Comparison of ENCODE assay signal across 13 cellular contexts in the genomic region with DNA sequence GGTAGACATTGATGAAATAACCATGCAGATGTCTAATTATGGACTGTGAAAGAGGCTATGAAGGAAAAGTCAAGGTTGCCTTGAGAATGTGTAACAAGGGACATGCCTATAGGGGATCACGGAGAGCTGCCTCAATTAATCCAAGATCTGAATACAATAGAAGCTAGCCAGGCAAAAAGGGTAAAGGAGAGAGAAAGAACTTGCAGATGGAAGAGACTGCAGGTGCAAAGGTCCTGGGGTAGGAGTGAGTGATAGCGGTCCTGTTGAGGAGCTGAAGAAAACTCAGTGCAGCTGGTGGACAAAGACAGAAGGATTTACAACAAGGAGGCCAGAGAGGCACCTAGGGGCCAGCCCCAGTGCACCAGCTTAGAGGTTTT. TPM values are rescaled to one million over a fixed set of nuclear protein-coding genes. Genes with fewer than 3 reads are reported as not detected.
DNase-seq lines count a peak whose midpoint lies in the region; ATAC-seq, FAIRE-seq and TF ChIP-seq lines count a peak whose summit lies in the region.
"Had no signal": no experiment of that assay in that cellular context is flagged by ENCODE, and none has a peak within 500 bp of the region (broad histone marks: within the 10 kb centered on the region; RNA-seq: fewer than 3 reads in every experiment).

No MANE protein-coding gene starts in this region.

- no peak overlapping the region for H3K4me3 Mint-ChIP-seq in Caco-2 (ENCODE audit: unreplicated experiment)

- no peak overlapping the region for H4K8ac ChIP-seq in neuronal stem cell (ENCODE audit: low read depth, low read length)

- H3K4me1 Mint-ChIP-seq in Caco-2 (ENCODE audit: low read depth, unreplicated experiment): peaks cover 15% of the 10 kb centered on the region

- no peak for TF ChIP-seq POLR2A in GM12878 (IDR thresholded peaks at IDR 0.05; ENCODE audit: low read depth, low read length)

- peaks cover 38% of the 10 kb centered on the region for H3K4me1 ChIP-seq in Caco-2
- H3K4me1 ChIP-seq in MM.1S (ENCODE audit: low read length): peaks cover 14% of the 10 kb centered on the region
- peaks cover 18% of the 10 kb centered on the region for H3K4me1 ChIP-seq in GM12878 (ENCODE audit: control insufficient read depth, insufficient read depth, low read length)
- H3K4me1 ChIP-seq in neuronal stem cell (ENCODE audit: control insufficient read depth in 2 of 2, insufficient read depth in 1 of 2, low read depth in 1 of 2, low read length in 2 of 2): no peaks in the 10 kb centered on the region
- H3K4me1 ChIP-seq: pancreas had no signal

- H2BK5ac ChIP-seq in neuronal stem cell (ENCODE audit: low read length): no peak overlapping the region

- H3K36me3 Mint-ChIP-seq in Caco-2 (ENCODE audit: insufficient read depth, unreplicated experiment): no peaks in the 10 kb centered on the region

- H4K20me1 ChIP-seq in MM.1S (ENCODE audit: insufficient read depth, low read length) (no peaks in the 10 kb centered on the region; the same call in 1 of the 2 replicates), GM12878 (ENCODE audit: control insufficient read depth, insufficient read depth) (no peaks in the 10 kb centered on the region)

- no peak overlapping the region for H3K14ac ChIP-seq in neuronal stem cell (ENCODE audit: low read length)

- no peak overlapping the region for H2BK15ac ChIP-seq in neuronal stem cell (ENCODE audit: low read length)

- TF ChIP-seq EP300 in GM12878 (IDR thresholded peaks at IDR 0.05; ENCODE audit: borderline replicate concordance in 1 of 2, control insufficient read depth in 1 of 2, low read depth in 2 of 2, low read length in 2 of 2): no peak

- no peaks in the 10 kb centered on the region for H3K9me3 Mint-ChIP-seq in Caco-2 (ENCODE audit: unreplicated experiment)

- no peaks in the 10 kb centered on the region for H3K79me2 ChIP-seq in MM.1S (ENCODE audit: low read length)
- H3K79me2 ChIP-seq in GM12878 (ENCODE audit: control insufficient read depth, insufficient read depth, low read length): no peaks in the 10 kb centered on the region

- no peaks in the 10 kb centered on the region for H3K27me3 Mint-ChIP-seq in Caco-2 (ENCODE audit: insufficient read depth, unreplicated experiment)

- TF ChIP-seq CTCF in Caco-2 (IDR thresholded peaks at IDR 0.05; ENCODE audit: insufficient read depth in 1 of 2, low read depth in 1 of 2, low read length in 1 of 2, severe bottlenecking in 1 of 2, unreplicated experiment in 1 of 2) (no peak), MM.1S (IDR thresholded peaks at IDR 0.05; ENCODE audit: low read length) (no peak), GM12878 (IDR thresholded peaks at IDR 0.05 in 2 of 3, conservative IDR thresholded peaks at IDR 0.05 in 1 of 3; ENCODE audit: control insufficient read depth in 2 of 3, extremely low read depth in 1 of 3, insufficient read depth in 1 of 3, low read depth in 3 of 3, low read length in 3 of 3) (no peak)

- no peak overlapping the region for H2BK120ac ChIP-seq in neuronal stem cell (ENCODE audit: low read depth, low read length)

- no peak for TF ChIP-seq RAD21 in GM12878 (IDR thresholded peaks at IDR 0.05; ENCODE audit: insufficient read depth, low read depth, low read length)

- H3K4me2 ChIP-seq in MM.1S (ENCODE audit: low read depth, low read length) (peak overlapping the region; percentile 70), GM12878 (ENCODE audit: control insufficient read depth, insufficient read depth) (peak overlapping the region; percentile 76), neuronal stem cell (ENCODE audit: insufficient read depth, low read length, poor library complexity, severe bottlenecking) (no peak overlapping the region)

- peak overlapping the region; percentile 86 for H2AK5ac ChIP-seq in neuronal stem cell (ENCODE audit: low read depth, low read length)

- H4K91ac ChIP-seq in neuronal stem cell (ENCODE audit: low read depth, low read length, poor library complexity): no peak overlapping the region

- SMC1A ChIA-PET in GM12878 (lab: Charles Lee; ENCODE audit: uncharacterized antibody, unreplicated experiment): interaction anchor here (0.6 to 5.3 kb wide), 17 partner anchors 10 to 105 kb away, joined by 3 to 120 read pairs (median 3); no protein-coding TSS in a partner anchor

- RAD21 ChIA-PET in GM12878 (lab: Charles Lee; ENCODE audit: unreplicated experiment): interaction anchor here (0.7 to 9.0 kb wide), 12 partner anchors 8 to 419 kb away, joined by 3 to 102 read pairs (median 4); no protein-coding TSS in a partner anchor

- H3K27ac Mint-ChIP-seq in Caco-2 (ENCODE audit: unreplicated experiment): peak overlapping the region; percentile 5

- no peak overlapping the region for H3K4ac ChIP-seq in neuronal stem cell (ENCODE audit: low read length)

- ATAC-seq in GM12878: peak; percentile 38
- no peak for ATAC-seq in GM18511 (IDR thresholded peaks at IDR 0.05; ENCODE audit: unreplicated experiment)
- ATAC-seq: gastrocnemius medialis had no signal

- H3K27ac ChIP-seq in MM.1S (ENCODE audit: low read length): peak overlapping the region; percentile 47; the same call in 1 of the 2 replicates
- H3K27ac ChIP-seq in GM12878 (ENCODE audit: control insufficient read depth, insufficient read depth): peak overlapping the region; percentile 64
- no peak overlapping the region for H3K27ac ChIP-seq in neuronal stem cell (replicated peaks; ENCODE audit: low read length)
- H3K27ac ChIP-seq: gastrocnemius medialis, pancreas, tibial artery had no signal

- no peak overlapping the region for H2BK12ac ChIP-seq in neuronal stem cell (ENCODE audit: low read length)

- H3K18ac ChIP-seq in neuronal stem cell (ENCODE audit: low read length): no peak overlapping the region

- WGBS in GM12878 (ENCODE audit: insufficient coverage, insufficient replicate concordance, low lambda C conversion rate, missing lambda C conversion rate): 35% methylated on average over 2 of the region's 2 CpGs
- WGBS in neuronal stem cell (ENCODE audit: extremely low coverage in 2 of 2, insufficient read length in 2 of 2, insufficient replicate concordance in 1 of 2), 2 donors: no CpG with 5 or more reads among the region's 2 CpGs

- in situ Hi-C loops in GM12878 (cut with MboI): no loop called here

- peaks cover 11% of the 10 kb centered on the region for H3F3A ChIP-seq in MM.1S (ENCODE audit: insufficient read depth, low read length)

- CTCF ChIA-PET in Caco-2 (lab: Charles Lee): interaction anchor here (1.0 kb wide), 1 partner anchor 16 kb away, joined by 4 read pairs; no protein-coding TSS in a partner anchor
- CTCF ChIA-PET in GM12878 (lab: Yijun Ruan, JAX): interaction anchor here (0.6 to 5.1 kb wide), 21 partner anchors 9 to 1131 kb away, joined by 3 to 58 read pairs (median 4); a partner anchor contains a TSS

- H3K9ac ChIP-seq in MM.1S (ENCODE audit: low read length) (no peak overlapping the region), GM12878 (ENCODE audit: control insufficient read depth, insufficient read depth, low read length) (peak overlapping the region; percentile 24; the same call in 1 of the 2 replicates), neuronal stem cell (ENCODE audit: low read depth, low read length, poor library complexity) (no peak overlapping the region)

- no peaks in the 10 kb centered on the region for H3K9me3 ChIP-seq in Caco-2
- H3K9me3 ChIP-seq in MM.1S (replicated peaks; ENCODE audit: insufficient read depth, low read length): no peaks in the 10 kb centered on the region
- no peaks in the 10 kb centered on the region for H3K9me3 ChIP-seq in GM12878 (replicated peaks; ENCODE audit: control insufficient read depth, insufficient read depth, low read length)
- H3K9me3 ChIP-seq in neuronal stem cell (replicated peaks in 1 of 2; ENCODE audit: control insufficient read depth in 2 of 2, insufficient read depth in 1 of 2, low read depth in 1 of 2, low read length in 2 of 2): no peaks in the 10 kb centered on the region
- H3K9me3 ChIP-seq: gastrocnemius medialis, pancreas, tibial artery had no signal

- FAIRE-seq in GM12878 (lab: Jason Lieb, UNC): no peak
- FAIRE-seq: colon, pancreas had no signal

- H3K27me3 ChIP-seq in Caco-2 (replicated peaks; ENCODE audit: control insufficient read depth, insufficient read depth, low read length) (no peaks in the 10 kb centered on the region; the same call in 1 of the 2 replicates), MM.1S (replicated peaks; ENCODE audit: insufficient read depth, low read length) (peaks cover 41% of the 10 kb centered on the region), GM12878 (replicated peaks in 1 of 2; ENCODE audit: control insufficient read depth in 2 of 2, insufficient read depth in 2 of 2, low read length in 1 of 2) (no peaks in the 10 kb centered on the region; a peak in 1 of 4 replicates), neuronal stem cell (ENCODE audit: control insufficient read depth in 3 of 3, insufficient read depth in 3 of 3, low read depth in 1 of 3, low read length in 3 of 3) (peaks cover 0 to 31% (median 0%) of the 10 kb centered on the region in 3 experiments)
- H3K27me3 ChIP-seq: gastrocnemius medialis, pancreas had no signal

- H3K36me3 ChIP-seq in Caco-2 (ENCODE audit: control insufficient read depth, insufficient read depth, low read length) (no peaks in the 10 kb centered on the region), MM.1S (replicated peaks; ENCODE audit: insufficient read depth, low read length) (no peaks in the 10 kb centered on the region), GM12878 (ENCODE audit: control insufficient read depth in 2 of 2, insufficient read depth in 2 of 2, low read length in 1 of 2) (no peaks in the 10 kb centered on the region), neuronal stem cell (replicated peaks in 1 of 2; ENCODE audit: control insufficient read depth in 2 of 2, insufficient read depth in 2 of 2, low read length in 2 of 2) (no peaks in the 10 kb centered on the region)
- H3K36me3 ChIP-seq: gastrocnemius medialis, pancreas, tibial artery had no signal

- H3K4me3 ChIP-seq in Caco-2 (ENCODE audit: low read depth, low read length) (no peak overlapping the region), MM.1S (ENCODE audit: low read length) (0 out of 2 replicates have a peak overlapping the region, but pooled peaks have one; percentile 8), GM12878 (peak overlapping the region; percentile 38; the same call in 1 of the 2 replicates), neuronal stem cell (ENCODE audit: low read length in 2 of 2) (no peak overlapping the region)
- H3K4me3 ChIP-seq: gastrocnemius medialis, pancreas, tibial artery had no signal

- DNase-seq in Caco-2 (no peak), MM.1S (no peak), GM12878 (ENCODE audit: low read depth, low spot score) (no peak), neuronal stem cell (ENCODE audit: low spot score) (no peak), DMS79 treated with DMSO at 0.1 percent for 48 hours (lab: John Stamatoyannopoulos, UW) (no peak), COLO668 (lab: John Stamatoyannopoulos, UW; ENCODE audit: unreplicated experiment) (no peak)
- DNase-seq: DMS 273 treated with DMSO at 0.1 percent for 48 hours, NCI-H1105, pancreas had no signal

- H2AFZ ChIP-seq in MM.1S (ENCODE audit: low read length): no peak overlapping the region
- H2AFZ ChIP-seq in GM12878 (ENCODE audit: control insufficient read depth, low read depth, low read length): no peak overlapping the region
- H2AFZ ChIP-seq in neuronal stem cell (ENCODE audit: low read length): no peak overlapping the region

- no peaks in the 10 kb centered on the region for H3K79me1 ChIP-seq in neuronal stem cell (ENCODE audit: low read depth, low read length)

- no peaks in the 10 kb centered on the region for H3K9me2 ChIP-seq in MM.1S (replicated peaks; ENCODE audit: insufficient read depth, low read length)

- POLR2A ChIA-PET in Caco-2 (lab: Charles Lee) (no interaction called here), GM12878 (lab: Charles Lee) (interaction anchor here (0.9 to 4.8 kb wide), 10 partner anchors 10 to 302 kb away, joined by 3 to 41 read pairs (median 3); a partner anchor contains a TSS)

- no peak overlapping the region for H3K23ac ChIP-seq in neuronal stem cell (ENCODE audit: low read depth, low read length, poor library complexity)

- intact Hi-C loops in Caco-2 (cut with micrococcal nuclease; ENCODE audit: unreplicated experiment) (no loop called here), GM12878 (cut with micrococcal nuclease; ENCODE audit: unreplicated experiment) (no loop called here)

- no TSS peak for BruUV-seq in Caco-2 (replicated peaks; lab: Mats Ljungman, UMichigan)
- TSS peak; percentile 86 for BruUV-seq in GM12878 (replicated peaks; lab: Mats Ljungman, UMichigan)

RNA-seq across cellular contexts. Expression of a gene that starts 15.9 kb away (rescaled TPM):
- total RNA-seq in Caco-2 (2022) (0.65 TPM in 1 of 2 replicates, not detected in the other), GM12878 (2014; rRNA removed) (0.16 and 0.34 TPM in 2 replicates), GM12878 (2014; rRNA removed; fragmentation: Illumina TruSeq; extraction: Trizol) (0.31 and 0.46 TPM in 2 replicates), GM12878 (2021) (0.90 and 1.0 TPM in 2 replicates)
- 1.9 and 3.5 TPM in 2 replicates for total RNA-seq in GM12878 (2013; cell fraction: nucleolus; rRNA removed)
- polyA plus RNA-seq in GM12878 (2011; ENCODE audit: low read depth): not detected
- polyA plus RNA-seq in GM12878 (2011; rRNA removed) (0.35 and 0.69 TPM in 2 replicates), GM12878 (2014; fragmentation: Illumina TruSeq; extraction: Trizol) (0.49 and 0.85 TPM in 2 replicates), GM12878 (2014; fragmentation: Nextera tagmentation; extraction: Ambion mirVana) (not detected), GM12878 (2014; rRNA removed) (0.67 and 1.2 TPM in 2 replicates), GM12878 (2016; fragmentation: Nextera tagmentation; extraction: Ambion mirVana) (under 1 TPM; 0.10 to 0.79 TPM)
- polyA plus RNA-seq in GM12878 (2011; cell fraction: cytosol; rRNA removed): 0.79 TPM in 2 replicates
- polyA plus RNA-seq in GM12878 (2011; cell fraction: nucleus; rRNA removed): 0.39 and 0.61 TPM in 2 replicates
- polyA plus RNA-seq in GM12878 (2012): 0.13 TPM in 1 of 2 replicates, not detected in the other
- 1.5 and 4.2 TPM in 2 replicates for polyA minus RNA-seq in GM12878 (2011; rRNA and poly(A)+ RNA removed)
- 0.21 and 1.3 TPM in 2 replicates for polyA minus RNA-seq in GM12878 (2011; cell fraction: cytosol; rRNA and poly(A)+ RNA removed)
- 1.2 and 2.5 TPM in 2 replicates for polyA minus RNA-seq in GM12878 (2011; cell fraction: nucleus; rRNA and poly(A)+ RNA removed)
- not detected for polyA plus RNA-seq in neuronal stem cell (2013, experiment 1 of 2)
- polyA plus RNA-seq in neuronal stem cell (2013, experiment 2 of 2): not detected
- polyA plus RNA-seq: pancreas had no signal

RNA-seq across cellular contexts. Expression of a gene that starts 48.0 kb away (rescaled TPM):
- total RNA-seq in Caco-2 (2022): not detected in 2 replicates
- total RNA-seq in GM12878 (2013; cell fraction: nucleolus; rRNA removed): 1,072 and 1,160 TPM in 2 replicates
- total RNA-seq in GM12878 (2014; rRNA removed): 235 and 242 TPM in 2 replicates
- total RNA-seq in GM12878 (2014; rRNA removed; fragmentation: Illumina TruSeq; extraction: Trizol): 131 and 136 TPM in 2 replicates
- 192 and 209 TPM in 2 replicates for total RNA-seq in GM12878 (2021)
- 96.4 TPM for polyA plus RNA-seq in GM12878 (2011; ENCODE audit: low read depth)
- 696 and 1,171 TPM in 2 replicates for polyA plus RNA-seq in GM12878 (2011; rRNA removed)
- polyA plus RNA-seq in GM12878 (2011; cell fraction: cytosol; rRNA removed): 1,486 and 1,699 TPM in 2 replicates
- 1,140 and 1,750 TPM in 2 replicates for polyA plus RNA-seq in GM12878 (2011; cell fraction: nucleus; rRNA removed)
- polyA plus RNA-seq in GM12878 (2012): 149 and 215 TPM in 2 replicates
- polyA plus RNA-seq in GM12878 (2014; fragmentation: Illumina TruSeq; extraction: Trizol): 171 and 245 TPM in 2 replicates
- 100 to 1,000 TPM; 235 to 294 TPM for polyA plus RNA-seq in GM12878 (2014; fragmentation: Nextera tagmentation; extraction: Ambion mirVana)
- polyA plus RNA-seq in GM12878 (2014; rRNA removed): 258 and 274 TPM in 2 replicates
- 100 to 1,000 TPM; 571 to 606 TPM for polyA plus RNA-seq in GM12878 (2016; fragmentation: Nextera tagmentation; extraction: Ambion mirVana)
- polyA minus RNA-seq in GM12878 (2011; rRNA and poly(A)+ RNA removed): 2,298 and 2,348 TPM in 2 replicates
- 332 and 352 TPM in 2 replicates for polyA minus RNA-seq in GM12878 (2011; cell fraction: cytosol; rRNA and poly(A)+ RNA removed)
- polyA minus RNA-seq in GM12878 (2011; cell fraction: nucleus; rRNA and poly(A)+ RNA removed): 378 and 542 TPM in 2 replicates
- 0.10 TPM for polyA plus RNA-seq in neuronal stem cell (2013, experiment 1 of 2)
- 0.06 TPM for polyA plus RNA-seq in neuronal stem cell (2013, experiment 2 of 2)

Comparison
In these comparisons a context has a peak if more than half of its experiments do, and no peak if none do; other contexts are left out.
1. H3K4me3 ChIP-seq: peak in MM.1S (single experiment) and GM12878 (single experiment); none in Caco-2 (single experiment) and neuronal stem cell (0 of 2).
2. RNA of a gene that starts 48.0 kb away (total RNA-seq): 131 to 1,160 TPM in GM12878; not detected in Caco-2; every median in the first group is over 100 times any median in the second.